ENCODE assay signal across 12 cellular contexts in genomic region chr20:57396638-57397003, GRCh38. TPM values are rescaled to one million over a fixed set of nuclear protein-coding genes. Genes with fewer than 3 reads are reported as not detected.
DNase-seq lines count a peak whose midpoint lies in the region; ATAC-seq and TF ChIP-seq lines count a peak whose summit lies in the region.
"Had no signal": no experiment of that assay in that cellular context is flagged by ENCODE, and none has a peak within 500 bp of the region (broad histone marks: within the 10 kb centered on the region; RNA-seq: fewer than 3 reads in every experiment).

No MANE protein-coding gene starts in this region.

- H3K9me3 Mint-ChIP-seq in activated naive CD8-positive, alpha-beta T cell (ENCODE audit: low read depth): no peaks in the 10 kb centered on the region
- H3K9me3 Mint-ChIP-seq in naive B cell: no peaks in the 10 kb centered on the region
- H3K9me3 Mint-ChIP-seq: mesothelial cell of epicardium had no signal

- no peaks in the 10 kb centered on the region for H3K27me3 Mint-ChIP-seq in activated naive CD8-positive, alpha-beta T cell
- H3K27me3 Mint-ChIP-seq in naive B cell: no peaks in the 10 kb centered on the region

- intact Hi-C loops in Right ventricle myocardium inferior (cut with DNase I): loop anchor here (5.0 kb wide), 1 partner anchor 96 kb away; no protein-coding TSS in a partner anchor
- intact Hi-C loops in cardiac septum (cut with DNase I): loop anchor here (10.0 kb wide), 1 partner anchor 318 kb away; the partner anchor contains the start of gene PMEPA1

- no peak for TF ChIP-seq CTCF in tibial nerve (IDR thresholded peaks at IDR 0.05)

- peak overlapping the region; percentile 83 to 88 (median 86) for H3K27ac ChIP-seq in tibial nerve
- H3K27ac ChIP-seq: body of pancreas had no signal

- ATAC-seq in Right ventricle myocardium inferior (no peak), naive B cell (ENCODE audit: low read depth in 2 of 2) (no peak), GM21717 (IDR thresholded peaks at IDR 0.05; ENCODE audit: unreplicated experiment) (no peak), HG03108 (IDR thresholded peaks at IDR 0.05; ENCODE audit: unreplicated experiment) (no peak), HG02588 (IDR thresholded peaks at IDR 0.05; ENCODE audit: unreplicated experiment) (no peak)
- ATAC-seq: body of pancreas had no signal

- H3K27me3 ChIP-seq in tibial nerve: no peaks in the 10 kb centered on the region
- H3K27me3 ChIP-seq: body of pancreas, MG63 had no signal

- DNase-seq in Right ventricle myocardium inferior (ENCODE audit: missing footprints) (peak; percentile 50), cardiac septum (ENCODE audit: low spot score) (no peak), naive B cell (no peak), tibial nerve (ENCODE audit: low spot score in 2 of 2) (no peak)
- DNase-seq: body of pancreas, MG63, NCI-H2171 treated with DMSO at 0.1 percent for 48 hours had no signal

- H3K27ac Mint-ChIP-seq in activated naive CD8-positive, alpha-beta T cell: peak overlapping the region; percentile 99
- H3K27ac Mint-ChIP-seq in naive B cell: peak overlapping the region; percentile 99 to 100 (median 100)
- H3K27ac Mint-ChIP-seq: mesothelial cell of epicardium had no signal

- no peaks in the 10 kb centered on the region for H3K9me3 ChIP-seq in tibial nerve
- H3K9me3 ChIP-seq: body of pancreas, MG63 had no signal

- no peak for TF ChIP-seq POLR2A in tibial nerve (IDR thresholded peaks at IDR 0.05)

- H3K4me3 ChIP-seq in tibial nerve: no peak overlapping the region
- H3K4me3 ChIP-seq: body of pancreas, MG63 had no signal

- peaks cover 0 to 26% (median 0%) of the 10 kb centered on the region in 3 donors for H3K36me3 ChIP-seq in tibial nerve

- WGBS in tibial nerve, 2 donors: 77 to 87% methylated on average over 6 of the region's 6 CpGs

- H3K4me1 Mint-ChIP-seq in activated naive CD8-positive, alpha-beta T cell (ENCODE audit: low read depth): peaks cover 83% of the 10 kb centered on the region
- peaks cover 70 to 86% (median 83%) of the 10 kb centered on the region in 3 donors for H3K4me1 Mint-ChIP-seq in naive B cell

- H3K4me1 ChIP-seq in tibial nerve: peaks cover 0 to 88% (median 74%) of the 10 kb centered on the region in 4 donors

- no peak for TF ChIP-seq EP300 in tibial nerve (IDR thresholded peaks at IDR 0.05)

- peak overlapping the region; percentile 27 for H3K4me3 Mint-ChIP-seq in activated naive CD8-positive, alpha-beta T cell
- H3K4me3 Mint-ChIP-seq in naive B cell: peak overlapping the region; percentile 51 to 98 (median 84)
- H3K4me3 Mint-ChIP-seq: mesothelial cell of epicardium had no signal

- H3K36me3 Mint-ChIP-seq in activated naive CD8-positive, alpha-beta T cell: peaks cover 17% of the 10 kb centered on the region
- peaks cover 15 to 33% of the 10 kb centered on the region in 2 donors for H3K36me3 Mint-ChIP-seq in naive B cell

RNA-seq across cellular contexts. Expression of gene RBM38, which starts 5.4 kb away (rescaled TPM):
- total RNA-seq in Right ventricle myocardium inferior (89.6 TPM), cardiac septum (63.1 TPM), tibial nerve (10 to 100 TPM in 1 of 4 donors, 1 to 10 TPM in 3; 4.8 to 14.4 (median 5.8) TPM)
- 100 to 1,000 TPM in 5 of 6 donors, 10 to 100 TPM in 1; 80.1 to 189 (median 157) TPM for polyA plus RNA-seq in naive B cell (ENCODE audit: low read depth in 6 of 6)

RNA-seq across cellular contexts. Expression of gene RAE1, which starts 45.6 kb away (rescaled TPM):
- total RNA-seq in Right ventricle myocardium inferior: 14.6 TPM
- total RNA-seq in cardiac septum: 13.8 TPM
- 10 to 100 TPM; 31.1 to 55.1 (median 39.8) TPM for polyA plus RNA-seq in naive B cell (ENCODE audit: low read depth in 6 of 6)
- 10 to 100 TPM; 12.6 to 20.9 (median 19.0) TPM for total RNA-seq in tibial nerve
